1 cellular context compared by ENCODE assay signal in the genomic region with DNA sequence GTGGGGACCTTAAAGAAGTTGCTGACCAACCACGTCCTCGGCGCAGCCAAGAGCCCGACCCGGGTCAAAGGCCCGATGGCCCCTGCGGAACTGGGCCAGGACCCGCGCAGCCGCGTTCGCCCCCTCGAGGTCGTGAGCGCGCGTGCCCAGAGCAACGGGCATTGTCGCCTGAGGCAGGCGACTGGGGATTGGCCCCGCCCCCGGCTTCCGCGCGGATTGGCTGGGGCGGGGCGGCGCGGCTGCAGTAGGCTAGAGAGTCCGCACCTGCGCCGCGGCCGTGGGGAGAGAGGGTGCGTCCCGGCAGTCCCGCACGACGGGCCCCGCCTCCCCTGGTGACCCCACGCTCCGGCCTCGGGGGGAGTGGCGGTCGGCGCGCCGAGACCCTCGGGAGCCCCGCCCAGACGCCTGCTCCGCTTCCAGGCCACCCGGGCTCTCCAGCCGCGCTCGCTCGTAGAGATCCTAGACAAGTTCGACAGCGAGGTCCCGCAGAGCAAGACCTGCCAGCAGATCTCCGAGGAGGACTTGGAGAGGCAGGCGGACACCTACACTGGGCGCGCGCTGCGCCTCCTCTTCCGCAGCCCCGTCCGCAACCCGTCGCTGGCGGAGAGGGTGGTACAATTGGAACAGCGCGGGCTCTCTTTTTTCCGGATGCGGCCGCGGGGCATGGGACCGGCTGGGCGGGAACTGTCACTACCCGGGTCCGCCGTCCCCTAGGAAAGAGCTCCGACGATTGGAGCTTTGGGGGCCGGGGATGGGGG.
TF ChIP-seq lines count a peak whose summit lies in the region.

No MANE protein-coding gene starts in this region.

TF ChIP-seq in HepG2, 621 proteins besides CTCF, POLR2A, EP300 and RAD21 (continued from another document and continues in another):
- TF ChIP-seq ZNF770 (CRISPR knock-in tag; IDR thresholded peaks at IDR 0.05) (peak; percentile 51; the same call in 1 of the 2 replicates), ZNF343 (CRISPR knock-in tag; IDR thresholded peaks at IDR 0.05) (no peak), AGO2 (optimal IDR thresholded peaks at IDR 0.05; ENCODE audit: low read depth, low read length) (peak; percentile 98), UBTF (CRISPR knock-in tag; IDR thresholded peaks at IDR 0.05) (peak; percentile 64; the same call in 1 of the 2 replicates), FOXC1 (CRISPR knock-in tag; IDR thresholded peaks at IDR 0.05; ENCODE audit: borderline replicate concordance) (peak; percentile 62; the same call in 1 of the 2 replicates), MTERF4 (CRISPR knock-in tag; IDR thresholded peaks at IDR 0.05) (peak; percentile 57; the same call in 1 of the 2 replicates), NFRKB (IDR thresholded peaks at IDR 0.05) (no peak), ZNF460 (CRISPR knock-in tag; IDR thresholded peaks at IDR 0.05; ENCODE audit: borderline replicate concordance) (no peak), FOSL2 (CRISPR knock-in tag; IDR thresholded peaks at IDR 0.05) (no peak), ZNF605 (CRISPR knock-in tag; IDR thresholded peaks at IDR 0.05) (no peak; the same call in none of the 2 replicates), ZNF180 (CRISPR knock-in tag; IDR thresholded peaks at IDR 0.05; ENCODE audit: borderline replicate concordance, low read depth) (no peak), ZNF512B (CRISPR knock-in tag; IDR thresholded peaks at IDR 0.05; ENCODE audit: borderline replicate concordance) (no peak), NFIC (IDR thresholded peaks at IDR 0.05; ENCODE audit: low read length) (no peak), SKI (IDR thresholded peaks at IDR 0.05; ENCODE audit: partially characterized antibody) (no peak), ARNTL (CRISPR knock-in tag; IDR thresholded peaks at IDR 0.05) (0 out of 2 replicates have a peak, but pooled peaks have one; percentile 21), DPF2 (CRISPR knock-in tag; IDR thresholded peaks at IDR 0.05; ENCODE audit: borderline replicate concordance, low read depth) (no peak), SMAD9 (CRISPR knock-in tag; IDR thresholded peaks at IDR 0.05) (no peak), PITX1 (CRISPR knock-in tag; IDR thresholded peaks at IDR 0.05) (no peak; the same call in 1 of the 2 replicates), RCOR2 (CRISPR knock-in tag; IDR thresholded peaks at IDR 0.05) (no peak), ZBTB38 (CRISPR knock-in tag; IDR thresholded peaks at IDR 0.05) (no peak), SMAD3 (CRISPR knock-in tag; IDR thresholded peaks at IDR 0.05) (peak; percentile 54; the same call in 1 of the 2 replicates), KDM3A (CRISPR knock-in tag; IDR thresholded peaks at IDR 0.05; ENCODE audit: low read depth) (0 out of 2 replicates have a peak, but pooled peaks have one; percentile 11), PATZ1 (CRISPR knock-in tag; IDR thresholded peaks at IDR 0.05) (no peak; the same call in 1 of the 2 replicates), SSRP1 (CRISPR knock-in tag; IDR thresholded peaks at IDR 0.05) (no peak), SRSF1 (optimal IDR thresholded peaks at IDR 0.05; ENCODE audit: low read depth, low read length) (no peak), ZNF557 (CRISPR knock-in tag; IDR thresholded peaks at IDR 0.05) (no peak), PBX3 (CRISPR knock-in tag; IDR thresholded peaks at IDR 0.05; ENCODE audit: borderline replicate concordance) (no peak)
- TF ChIP-seq, protein P1, sequence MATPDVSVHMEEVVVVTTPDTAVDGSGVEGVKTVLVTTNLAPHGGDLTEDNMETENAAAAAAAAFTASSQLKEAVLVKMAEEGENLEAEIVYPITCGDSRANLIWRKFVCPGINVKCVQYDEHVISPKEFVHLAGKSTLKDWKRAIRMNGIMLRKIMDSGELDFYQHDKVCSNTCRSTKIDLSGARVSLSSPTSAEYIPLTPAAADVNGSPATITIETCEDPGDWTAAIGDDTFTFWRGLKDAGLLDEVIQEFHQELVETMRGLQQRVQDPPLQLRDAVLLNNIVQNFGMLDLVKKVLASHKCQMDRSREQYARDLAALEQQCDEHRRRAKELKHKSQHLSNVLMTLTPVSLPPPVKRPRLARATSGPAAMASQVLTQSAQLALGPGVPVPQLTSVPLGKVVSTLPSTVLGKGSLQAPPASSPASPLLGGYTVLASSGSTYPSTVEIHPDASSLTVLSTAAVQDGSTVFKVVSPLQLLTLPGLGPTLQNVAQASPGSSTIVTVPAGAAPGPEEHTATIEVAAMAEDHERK (CRISPR knock-in tag; IDR thresholded peaks at IDR 0.05; ENCODE audit: low read depth), result peak; percentile 61; the same call in 1 of the 2 replicates
- TF ChIP-seq, protein P2, sequence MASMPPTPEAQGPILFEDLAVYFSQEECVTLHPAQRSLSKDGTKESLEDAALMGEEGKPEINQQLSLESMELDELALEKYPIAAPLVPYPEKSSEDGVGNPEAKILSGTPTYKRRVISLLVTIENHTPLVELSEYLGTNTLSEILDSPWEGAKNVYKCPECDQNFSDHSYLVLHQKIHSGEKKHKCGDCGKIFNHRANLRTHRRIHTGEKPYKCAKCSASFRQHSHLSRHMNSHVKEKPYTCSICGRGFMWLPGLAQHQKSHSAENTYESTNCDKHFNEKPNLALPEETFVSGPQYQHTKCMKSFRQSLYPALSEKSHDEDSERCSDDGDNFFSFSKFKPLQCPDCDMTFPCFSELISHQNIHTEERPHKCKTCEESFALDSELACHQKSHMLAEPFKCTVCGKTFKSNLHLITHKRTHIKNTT (CRISPR knock-in tag; IDR thresholded peaks at IDR 0.05), result no peak
- TF ChIP-seq, protein P3, sequence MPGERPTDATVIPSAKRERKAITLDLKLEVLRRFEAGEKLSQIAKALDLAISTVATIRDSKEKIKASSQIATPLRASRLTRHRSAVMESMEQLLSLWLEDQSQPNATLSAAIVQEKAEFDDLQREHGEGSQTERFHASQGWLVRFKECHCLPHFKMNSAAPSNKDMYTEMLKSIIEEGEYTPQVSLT (CRISPR knock-in tag; IDR thresholded peaks at IDR 0.05; ENCODE audit: borderline replicate concordance, low read depth), result no peak
- TF ChIP-seq, protein P4, sequence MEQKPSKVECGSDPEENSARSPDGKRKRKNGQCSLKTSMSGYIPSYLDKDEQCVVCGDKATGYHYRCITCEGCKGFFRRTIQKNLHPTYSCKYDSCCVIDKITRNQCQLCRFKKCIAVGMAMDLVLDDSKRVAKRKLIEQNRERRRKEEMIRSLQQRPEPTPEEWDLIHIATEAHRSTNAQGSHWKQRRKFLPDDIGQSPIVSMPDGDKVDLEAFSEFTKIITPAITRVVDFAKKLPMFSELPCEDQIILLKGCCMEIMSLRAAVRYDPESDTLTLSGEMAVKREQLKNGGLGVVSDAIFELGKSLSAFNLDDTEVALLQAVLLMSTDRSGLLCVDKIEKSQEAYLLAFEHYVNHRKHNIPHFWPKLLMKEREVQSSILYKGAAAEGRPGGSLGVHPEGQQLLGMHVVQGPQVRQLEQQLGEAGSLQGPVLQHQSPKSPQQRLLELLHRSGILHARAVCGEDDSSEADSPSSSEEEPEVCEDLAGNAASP (CRISPR knock-in tag; IDR thresholded peaks at IDR 0.05; ENCODE audit: borderline replicate concordance), result peak; percentile 52; the same call in 1 of the 2 replicates
- TF ChIP-seq, protein P5, sequence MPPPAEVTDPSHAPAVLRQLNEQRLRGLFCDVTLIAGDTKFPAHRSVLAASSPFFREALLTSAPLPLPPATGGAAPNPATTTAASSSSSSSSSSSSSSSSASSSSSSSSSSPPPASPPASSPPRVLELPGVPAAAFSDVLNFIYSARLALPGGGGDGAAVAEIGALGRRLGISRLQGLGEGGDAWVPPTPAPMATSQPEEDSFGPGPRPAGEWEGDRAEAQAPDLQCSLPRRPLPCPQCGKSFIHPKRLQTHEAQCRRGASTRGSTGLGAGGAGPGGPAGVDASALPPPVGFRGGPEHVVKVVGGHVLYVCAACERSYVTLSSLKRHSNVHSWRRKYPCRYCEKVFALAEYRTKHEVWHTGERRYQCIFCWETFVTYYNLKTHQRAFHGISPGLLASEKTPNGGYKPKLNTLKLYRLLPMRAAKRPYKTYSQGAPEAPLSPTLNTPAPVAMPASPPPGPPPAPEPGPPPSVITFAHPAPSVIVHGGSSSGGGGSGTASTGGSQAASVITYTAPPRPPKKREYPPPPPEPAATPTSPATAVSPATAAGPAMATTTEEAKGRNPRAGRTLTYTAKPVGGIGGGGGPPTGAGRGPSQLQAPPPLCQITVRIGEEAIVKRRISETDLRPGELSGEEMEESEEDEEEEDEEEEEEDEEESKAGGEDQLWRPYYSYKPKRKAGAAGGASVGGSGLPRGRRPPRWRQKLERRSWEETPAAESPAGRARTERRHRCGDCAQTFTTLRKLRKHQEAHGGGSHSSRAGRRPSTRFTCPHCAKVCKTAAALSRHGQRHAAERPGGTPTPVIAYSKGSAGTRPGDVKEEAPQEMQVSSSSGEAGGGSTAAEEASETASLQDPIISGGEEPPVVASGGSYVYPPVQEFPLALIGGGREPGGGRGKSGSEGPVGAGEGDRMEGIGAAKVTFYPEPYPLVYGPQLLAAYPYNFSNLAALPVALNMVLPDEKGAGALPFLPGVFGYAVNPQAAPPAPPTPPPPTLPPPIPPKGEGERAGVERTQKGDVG (CRISPR knock-in tag; IDR thresholded peaks at IDR 0.05; ENCODE audit: borderline replicate concordance), result no peak
